ENCODE assay signal across 1 cellular context in the genomic region with DNA sequence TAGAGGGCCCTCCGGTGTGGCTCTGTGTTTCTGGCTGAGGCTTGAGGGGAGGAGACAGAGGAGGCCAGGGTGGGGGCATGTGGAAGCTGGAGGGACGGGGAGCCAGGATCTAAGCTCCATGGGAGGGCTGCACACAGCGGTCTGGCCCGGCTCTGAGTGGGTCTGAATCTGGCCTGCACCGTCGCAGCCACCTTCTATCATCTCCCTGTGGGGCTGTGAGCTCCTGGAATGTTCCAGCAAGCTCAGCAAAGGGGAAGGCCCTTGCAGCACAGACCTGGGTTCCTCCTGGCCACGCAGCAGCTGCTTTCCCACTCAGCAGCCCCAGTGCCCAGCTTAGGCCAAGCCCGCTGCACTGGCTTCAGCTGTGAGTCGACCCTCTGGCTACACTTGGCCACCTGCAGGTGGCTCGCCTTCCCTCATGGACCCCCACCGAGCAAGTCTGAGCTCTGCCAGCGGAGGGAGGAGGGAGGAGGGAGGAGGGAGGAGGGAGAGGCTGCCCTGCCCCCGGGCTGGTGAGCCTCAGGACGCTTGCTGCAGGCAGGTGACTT.
A peak's percentile ranks its signal among the peaks of the same experiment; 100 is the strongest.
TF ChIP-seq lines count a peak whose summit lies in the region.

No MANE protein-coding gene starts in this region.

TF ChIP-seq in K562, 482 proteins besides CTCF, POLR2A, EP300 and RAD21:
- no peak for TF ChIP-seq CHD1 (IDR thresholded peaks at IDR 0.05; ENCODE audit: low read length)
- TF ChIP-seq, protein P1, sequence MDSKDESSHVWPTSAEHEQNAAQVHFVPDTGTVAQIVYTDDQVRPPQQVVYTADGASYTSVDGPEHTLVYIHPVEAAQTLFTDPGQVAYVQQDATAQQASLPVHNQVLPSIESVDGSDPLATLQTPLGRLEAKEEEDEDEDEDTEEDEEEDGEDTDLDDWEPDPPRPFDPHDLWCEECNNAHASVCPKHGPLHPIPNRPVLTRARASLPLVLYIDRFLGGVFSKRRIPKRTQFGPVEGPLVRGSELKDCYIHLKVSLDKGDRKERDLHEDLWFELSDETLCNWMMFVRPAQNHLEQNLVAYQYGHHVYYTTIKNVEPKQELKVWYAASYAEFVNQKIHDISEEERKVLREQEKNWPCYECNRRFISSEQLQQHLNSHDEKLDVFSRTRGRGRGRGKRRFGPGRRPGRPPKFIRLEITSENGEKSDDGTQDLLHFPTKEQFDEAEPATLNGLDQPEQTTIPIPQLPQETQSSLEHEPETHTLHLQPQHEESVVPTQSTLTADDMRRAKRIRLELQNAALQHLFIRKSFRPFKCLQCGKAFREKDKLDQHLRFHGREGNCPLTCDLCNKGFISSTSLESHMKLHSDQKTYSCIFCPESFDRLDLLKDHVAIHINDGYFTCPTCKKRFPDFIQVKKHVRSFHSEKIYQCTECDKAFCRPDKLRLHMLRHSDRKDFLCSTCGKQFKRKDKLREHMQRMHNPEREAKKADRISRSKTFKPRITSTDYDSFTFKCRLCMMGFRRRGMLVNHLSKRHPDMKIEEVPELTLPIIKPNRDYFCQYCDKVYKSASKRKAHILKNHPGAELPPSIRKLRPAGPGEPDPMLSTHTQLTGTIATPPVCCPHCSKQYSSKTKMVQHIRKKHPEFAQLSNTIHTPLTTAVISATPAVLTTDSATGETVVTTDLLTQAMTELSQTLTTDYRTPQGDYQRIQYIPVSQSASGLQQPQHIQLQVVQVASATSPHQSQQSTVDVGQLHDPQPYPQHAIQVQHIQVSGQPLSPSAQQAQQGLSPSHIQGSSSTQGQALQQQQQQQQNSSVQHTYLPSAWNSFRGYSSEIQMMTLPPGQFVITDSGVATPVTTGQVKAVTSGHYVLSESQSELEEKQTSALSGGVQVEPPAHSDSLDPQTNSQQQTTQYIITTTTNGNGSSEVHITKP (IDR thresholded peaks at IDR 0.05; ENCODE audit: partially characterized antibody), result peak; percentile 12
- TF ChIP-seq ZNF263 (CRISPR knock-in tag; IDR thresholded peaks at IDR 0.05; ENCODE audit: borderline replicate concordance), result peak; percentile 93
- no peak for TF ChIP-seq C11orf30 (IDR thresholded peaks at IDR 0.05; ENCODE audit: low read depth)
- no peak for TF ChIP-seq POLR2AphosphoS2 (IDR thresholded peaks at IDR 0.05; ENCODE audit: low read length)
- TF ChIP-seq, protein P2, sequence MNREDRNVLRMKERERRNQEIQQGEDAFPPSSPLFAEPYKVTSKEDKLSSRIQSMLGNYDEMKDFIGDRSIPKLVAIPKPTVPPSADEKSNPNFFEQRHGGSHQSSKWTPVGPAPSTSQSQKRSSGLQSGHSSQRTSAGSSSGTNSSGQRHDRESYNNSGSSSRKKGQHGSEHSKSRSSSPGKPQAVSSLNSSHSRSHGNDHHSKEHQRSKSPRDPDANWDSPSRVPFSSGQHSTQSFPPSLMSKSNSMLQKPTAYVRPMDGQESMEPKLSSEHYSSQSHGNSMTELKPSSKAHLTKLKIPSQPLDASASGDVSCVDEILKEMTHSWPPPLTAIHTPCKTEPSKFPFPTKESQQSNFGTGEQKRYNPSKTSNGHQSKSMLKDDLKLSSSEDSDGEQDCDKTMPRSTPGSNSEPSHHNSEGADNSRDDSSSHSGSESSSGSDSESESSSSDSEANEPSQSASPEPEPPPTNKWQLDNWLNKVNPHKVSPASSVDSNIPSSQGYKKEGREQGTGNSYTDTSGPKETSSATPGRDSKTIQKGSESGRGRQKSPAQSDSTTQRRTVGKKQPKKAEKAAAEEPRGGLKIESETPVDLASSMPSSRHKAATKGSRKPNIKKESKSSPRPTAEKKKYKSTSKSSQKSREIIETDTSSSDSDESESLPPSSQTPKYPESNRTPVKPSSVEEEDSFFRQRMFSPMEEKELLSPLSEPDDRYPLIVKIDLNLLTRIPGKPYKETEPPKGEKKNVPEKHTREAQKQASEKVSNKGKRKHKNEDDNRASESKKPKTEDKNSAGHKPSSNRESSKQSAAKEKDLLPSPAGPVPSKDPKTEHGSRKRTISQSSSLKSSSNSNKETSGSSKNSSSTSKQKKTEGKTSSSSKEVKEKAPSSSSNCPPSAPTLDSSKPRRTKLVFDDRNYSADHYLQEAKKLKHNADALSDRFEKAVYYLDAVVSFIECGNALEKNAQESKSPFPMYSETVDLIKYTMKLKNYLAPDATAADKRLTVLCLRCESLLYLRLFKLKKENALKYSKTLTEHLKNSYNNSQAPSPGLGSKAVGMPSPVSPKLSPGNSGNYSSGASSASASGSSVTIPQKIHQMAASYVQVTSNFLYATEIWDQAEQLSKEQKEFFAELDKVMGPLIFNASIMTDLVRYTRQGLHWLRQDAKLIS (CRISPR knock-in tag; IDR thresholded peaks at IDR 0.05), result no peak
- TF ChIP-seq ZFX (CRISPR knock-in tag; IDR thresholded peaks at IDR 0.05), result no peak
- TF ChIP-seq GATAD2B (IDR thresholded peaks at IDR 0.05; ENCODE audit: borderline replicate concordance), result no peak
- no peak for TF ChIP-seq MXD1 (CRISPR knock-in tag; IDR thresholded peaks at IDR 0.05; ENCODE audit: borderline replicate concordance, poor library complexity, severe bottlenecking)
- TF ChIP-seq ZNF239 (CRISPR knock-in tag; IDR thresholded peaks at IDR 0.05), result no peak
- no peak for TF ChIP-seq SRSF7 (optimal IDR thresholded peaks at IDR 0.05; ENCODE audit: low read depth, low read length)
- no peak for TF ChIP-seq PTRF (tag; IDR thresholded peaks at IDR 0.05)
- no peak for TF ChIP-seq SMAD1 (IDR thresholded peaks at IDR 0.05; ENCODE audit: low read depth, low read length, partially characterized antibody)
- no peak for TF ChIP-seq ZNF551 (CRISPR knock-in tag; IDR thresholded peaks at IDR 0.05)
